2 cellular contexts compared by ENCODE assay signal in genomic region chr3:31035681-31036080, GRCh38.
TF ChIP-seq lines count a peak whose summit lies in the region.

No MANE protein-coding gene starts in this region.

TF ChIP-seq in IMR-90, 13 proteins besides CTCF, POLR2A, EP300 and RAD21:
- TF ChIP-seq MXI1 (IDR thresholded peaks at IDR 0.05; ENCODE audit: borderline replicate concordance, low read depth, low read length) (no peak), RFX5 (IDR thresholded peaks at IDR 0.05; ENCODE audit: low read depth, low read length) (no peak), MAZ (IDR thresholded peaks at IDR 0.05; ENCODE audit: borderline replicate concordance, low read depth, low read length) (no peak), SMC3 (IDR thresholded peaks at IDR 0.05; ENCODE audit: low read depth, low read length) (no peak), MAFK (IDR thresholded peaks at IDR 0.05; ENCODE audit: low read depth, low read length) (no peak), USF2 (IDR thresholded peaks at IDR 0.05; ENCODE audit: low read depth, low read length) (no peak), NFE2L2 (IDR thresholded peaks at IDR 0.05; ENCODE audit: low read depth, low read length) (no peak)

TF ChIP-seq in HepG2, 621 proteins besides CTCF, POLR2A, EP300 and RAD21:
- TF ChIP-seq ZGPAT (CRISPR knock-in tag; IDR thresholded peaks at IDR 0.05), result no peak
- TF ChIP-seq NFIB (CRISPR knock-in tag; IDR thresholded peaks at IDR 0.05; ENCODE audit: borderline replicate concordance), result no peak
- TF ChIP-seq ELF3 (CRISPR knock-in tag; IDR thresholded peaks at IDR 0.05), result no peak
- no peak for TF ChIP-seq ZNF460 (CRISPR knock-in tag; IDR thresholded peaks at IDR 0.05; ENCODE audit: borderline replicate concordance)
- no peak for TF ChIP-seq BCL3 (CRISPR knock-in tag; IDR thresholded peaks at IDR 0.05)
- TF ChIP-seq ZNF329 (CRISPR knock-in tag; IDR thresholded peaks at IDR 0.05; ENCODE audit: low read depth), result no peak
- no peak for TF ChIP-seq TEF (CRISPR knock-in tag; IDR thresholded peaks at IDR 0.05)
- no peak for TF ChIP-seq ZNF326 (CRISPR knock-in tag; IDR thresholded peaks at IDR 0.05; ENCODE audit: borderline replicate concordance)
- TF ChIP-seq ZNF615 (CRISPR knock-in tag; IDR thresholded peaks at IDR 0.05; ENCODE audit: borderline replicate concordance), result no peak
- no peak for TF ChIP-seq SNAPC4 (CRISPR knock-in tag; IDR thresholded peaks at IDR 0.05)
- no peak for TF ChIP-seq FLYWCH1 (CRISPR knock-in tag; IDR thresholded peaks at IDR 0.05)
- no peak for TF ChIP-seq ZMYM2 (CRISPR knock-in tag; IDR thresholded peaks at IDR 0.05)
- no peak for TF ChIP-seq ZNF432 (CRISPR knock-in tag; IDR thresholded peaks at IDR 0.05; ENCODE audit: borderline replicate concordance)
- no peak for TF ChIP-seq U2AF1 (optimal IDR thresholded peaks at IDR 0.05; ENCODE audit: low read depth, low read length)
- no peak for TF ChIP-seq YEATS2 (CRISPR knock-in tag; IDR thresholded peaks at IDR 0.05; ENCODE audit: borderline replicate concordance)
- TF ChIP-seq BORCS8-MEF2B (CRISPR knock-in tag; IDR thresholded peaks at IDR 0.05), result no peak
- no peak for TF ChIP-seq ISL2 (CRISPR knock-in tag; IDR thresholded peaks at IDR 0.05)
- TF ChIP-seq TEAD3 (CRISPR knock-in tag; optimal IDR thresholded peaks at IDR 0.05; ENCODE audit: borderline replicate concordance), result no peak
- TF ChIP-seq TRIM24 (CRISPR knock-in tag; IDR thresholded peaks at IDR 0.05), result no peak
- TF ChIP-seq MAX (IDR thresholded peaks at IDR 0.05), result no peak
